Comparison of ENCODE assay signal across 22 cellular contexts in the genomic region with DNA sequence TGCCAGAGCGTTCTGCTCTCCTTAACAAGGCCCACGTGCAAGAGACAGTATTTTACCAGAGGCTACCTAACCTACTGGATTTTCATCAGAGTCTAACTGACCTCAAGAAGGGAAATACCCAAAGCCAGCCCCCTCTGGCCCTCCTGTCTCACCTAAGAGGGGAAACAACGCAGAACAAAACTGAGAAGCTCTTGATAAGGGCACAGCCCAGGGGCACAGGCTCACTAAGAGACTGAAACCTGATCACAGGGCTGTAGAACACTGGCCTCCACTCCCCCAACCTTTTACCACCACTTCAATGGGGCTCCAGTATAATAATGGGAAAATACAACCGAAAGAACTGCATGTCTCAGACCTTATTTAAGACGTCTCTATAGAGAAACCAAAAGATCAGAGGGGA.
DNase-seq lines count a peak whose midpoint lies in the region; ATAC-seq, FAIRE-seq and TF ChIP-seq lines count a peak whose summit lies in the region.
"Had no signal": no experiment of that assay in that cellular context is flagged by ENCODE, and none has a peak within 500 bp of the region (broad histone marks: within the 10 kb centered on the region; RNA-seq: fewer than 3 reads in every experiment).

No MANE protein-coding gene starts in this region.

- no peaks in the 10 kb centered on the region for H3K79me2 ChIP-seq in GM12878 (ENCODE audit: control insufficient read depth, insufficient read depth, low read length)

- DNase-seq in GM12878 (ENCODE audit: low read depth, low spot score) (peak; percentile 25), NCI-H69 (lab: John Stamatoyannopoulos, UW) (no peak), psoas muscle (no peak), HPDE6-E6E7 (ENCODE audit: extremely low spot score) (no peak)
- DNase-seq in naive thymus-derived CD4-positive, alpha-beta T cell, result no peak
- DNase-seq: activated CD4-positive, alpha-beta T cell treated with anti-CD3 and anti-CD28 coated beads for 48 hours; activated effector memory CD4-positive, alpha-beta T cell treated with anti-CD3 and anti-CD28 coated beads, Interleukin-2, amount 50 U/mL, for 16 hours; adrenal gland; CD4-positive, alpha-beta memory T cell; dermis blood vessel endothelial cell; DMS53; GOT3; NCI-H1417; NCI-H2227 treated with DMSO at 0.1 percent for 48 hours; stimulated activated CD4-positive, alpha-beta T cell treated with anti-CD3 and anti-CD28 coated beads, Interleukin-4, amount 100 ng/mL, for 4 hours had no signal

- SMC1A ChIA-PET in GM12878 (lab: Charles Lee; ENCODE audit: uncharacterized antibody, unreplicated experiment), result no interaction called here

- H3K36me3 ChIP-seq in GM12878 (ENCODE audit: control insufficient read depth in 2 of 2, insufficient read depth in 2 of 2, low read length in 1 of 2) (no peaks in the 10 kb centered on the region), psoas muscle (ENCODE audit: insufficient read depth in 1 of 2, low read depth in 1 of 2) (no peaks in the 10 kb centered on the region)
- no peaks in the 10 kb centered on the region for H3K36me3 ChIP-seq in naive thymus-derived CD4-positive, alpha-beta T cell (ENCODE audit: control insufficient read depth in 2 of 3, insufficient read depth in 3 of 3, low read length in 3 of 3)
- H3K36me3 ChIP-seq: adrenal gland, gastroesophageal sphincter had no signal

- POLR2A ChIA-PET in GM12878 (lab: Charles Lee), result no interaction called here
- POLR2A ChIA-PET in naive thymus-derived CD4-positive, alpha-beta T cell (lab: Charles Lee), result no interaction called here

- H3K9ac ChIP-seq in GM12878 (ENCODE audit: control insufficient read depth, insufficient read depth, low read length), result no peak overlapping the region

- H3K4me1 ChIP-seq in GM12878 (ENCODE audit: control insufficient read depth, insufficient read depth, low read length), result peaks cover 12% of the 10 kb centered on the region; the same call in 1 of the 2 replicates
- H3K4me1 ChIP-seq in psoas muscle, result no peaks in the 10 kb centered on the region
- H3K4me1 ChIP-seq in naive thymus-derived CD4-positive, alpha-beta T cell (ENCODE audit: control insufficient read depth in 2 of 2, insufficient read depth in 2 of 2, low read length in 2 of 2), result no peaks in the 10 kb centered on the region
- H3K4me1 ChIP-seq: adrenal gland, gastroesophageal sphincter had no signal

- no peak overlapping the region for H3K4me3 ChIP-seq in GM12878
- H3K4me3 ChIP-seq in psoas muscle, result no peak overlapping the region
- H3K4me3 ChIP-seq in naive thymus-derived CD4-positive, alpha-beta T cell (ENCODE audit: low read length), result no peak overlapping the region
- H3K4me3 ChIP-seq: adrenal gland, gastroesophageal sphincter had no signal

- CTCF ChIA-PET in GM12878 (lab: Yijun Ruan, JAX), result no interaction called here
- CTCF ChIA-PET in naive thymus-derived CD4-positive, alpha-beta T cell (lab: Charles Lee), result no interaction called here

- no peak overlapping the region for H3K27ac Mint-ChIP-seq in naive thymus-derived CD4-positive, alpha-beta T cell
- H3K27ac Mint-ChIP-seq: CD4-positive, alpha-beta memory T cell had no signal

- in situ Hi-C loops in GM12878 (cut with MboI), result no loop called here

- H3K36me3 Mint-ChIP-seq in naive thymus-derived CD4-positive, alpha-beta T cell, result no peaks in the 10 kb centered on the region
- H3K36me3 Mint-ChIP-seq: CD4-positive, alpha-beta memory T cell had no signal

- no peak overlapping the region for H3K4me3 Mint-ChIP-seq in naive thymus-derived CD4-positive, alpha-beta T cell
- H3K4me3 Mint-ChIP-seq: CD4-positive, alpha-beta memory T cell had no signal

- FAIRE-seq in GM12878 (lab: Jason Lieb, UNC), result peak; percentile 84
- FAIRE-seq: bronchial epithelial cell, TTC549 had no signal

- 20% methylated on average over 5 of the region's 5 CpGs for WGBS in GM12878 (ENCODE audit: insufficient coverage, insufficient replicate concordance, low lambda C conversion rate, missing lambda C conversion rate)
- WGBS in psoas muscle, 3 donors, result 76 to 80% (median 77%) methylated on average over 5 of the region's 5 CpGs

- RAD21 ChIA-PET in GM12878 (lab: Charles Lee; ENCODE audit: unreplicated experiment), result no interaction called here

- ATAC-seq in GM18499 (IDR thresholded peaks at IDR 0.05; ENCODE audit: insufficient read depth, unreplicated experiment), result peak; percentile 57
- ATAC-seq in GM19351 (IDR thresholded peaks at IDR 0.05; ENCODE audit: unreplicated experiment), result peak; percentile 69
- ATAC-seq in HG02610 (IDR thresholded peaks at IDR 0.05; ENCODE audit: unreplicated experiment), result peak; percentile 67
- ATAC-seq in GM12878, result peak; percentile 76
- no peak for ATAC-seq in psoas muscle
- ATAC-seq in naive thymus-derived CD4-positive, alpha-beta T cell, result no peak
- ATAC-seq: gastroesophageal sphincter had no signal

- BruUV-seq in GM12878 (replicated peaks; lab: Mats Ljungman, UMichigan), result no TSS peak

- no peak overlapping the region for H3K27ac ChIP-seq in GM12878 (ENCODE audit: control insufficient read depth, insufficient read depth)
- no peak overlapping the region for H3K27ac ChIP-seq in psoas muscle
- no peak overlapping the region for H3K27ac ChIP-seq in naive thymus-derived CD4-positive, alpha-beta T cell (ENCODE audit: low read depth, low read length)
- H3K27ac ChIP-seq: adrenal gland, epithelial cell of prostate, gastroesophageal sphincter had no signal

- no peaks in the 10 kb centered on the region for H4K20me1 ChIP-seq in GM12878 (ENCODE audit: control insufficient read depth, insufficient read depth)

- TF ChIP-seq RAD21 in GM12878 (IDR thresholded peaks at IDR 0.05; ENCODE audit: insufficient read depth, low read depth, low read length), result no peak

- H3K27me3 ChIP-seq in GM12878 (replicated peaks in 1 of 2; ENCODE audit: control insufficient read depth in 2 of 2, insufficient read depth in 2 of 2, low read length in 1 of 2) (no peaks in the 10 kb centered on the region), psoas muscle (ENCODE audit: insufficient read depth in 3 of 3, low read length in 2 of 3) (no peaks in the 10 kb centered on the region)
- H3K27me3 ChIP-seq in naive thymus-derived CD4-positive, alpha-beta T cell (ENCODE audit: control insufficient read depth in 2 of 2, insufficient read depth in 2 of 2, low read length in 2 of 2), result no peaks in the 10 kb centered on the region
- H3K27me3 ChIP-seq: gastroesophageal sphincter had no signal

- peaks cover 0 to 24% (median 7%) of the 10 kb centered on the region in 11 donors for H3K9me3 Mint-ChIP-seq in naive thymus-derived CD4-positive, alpha-beta T cell

- H3K9me3 ChIP-seq in GM12878 (replicated peaks; ENCODE audit: control insufficient read depth, insufficient read depth, low read length) (no peaks in the 10 kb centered on the region; the same call in 2 of the 3 replicates), psoas muscle (no peaks in the 10 kb centered on the region)
- peaks cover 0 to 6% (median 0%) of the 10 kb centered on the region in 3 experiments for H3K9me3 ChIP-seq in naive thymus-derived CD4-positive, alpha-beta T cell (ENCODE audit: control insufficient read depth in 2 of 3, low read length in 3 of 3)
- H3K9me3 ChIP-seq: adrenal gland, gastroesophageal sphincter had no signal

- H2AFZ ChIP-seq in GM12878 (ENCODE audit: control insufficient read depth, low read depth, low read length), result no peak overlapping the region

- intact Hi-C loops in GM12878 (cut with micrococcal nuclease; ENCODE audit: unreplicated experiment) (no loop called here), psoas muscle (cut with DNase I) (no loop called here)
- intact Hi-C loops in naive thymus-derived CD4-positive, alpha-beta T cell (cut with micrococcal nuclease), result no loop called here

- H3K4me1 Mint-ChIP-seq in naive thymus-derived CD4-positive, alpha-beta T cell, result no peaks in the 10 kb centered on the region
- H3K4me1 Mint-ChIP-seq: CD4-positive, alpha-beta memory T cell had no signal

- TF ChIP-seq POLR2A in GM12878 (IDR thresholded peaks at IDR 0.05; ENCODE audit: low read depth, low read length), result no peak

- H3K4me2 ChIP-seq in GM12878 (ENCODE audit: control insufficient read depth, insufficient read depth), result peak overlapping the region; percentile 7; the same call in 1 of the 2 replicates

- peaks cover 0 to 8% (median 0%) of the 10 kb centered on the region in 5 donors for H3K27me3 Mint-ChIP-seq in naive thymus-derived CD4-positive, alpha-beta T cell
- H3K27me3 Mint-ChIP-seq: CD4-positive, alpha-beta memory T cell had no signal

- no peak for TF ChIP-seq CTCF in GM12878 (IDR thresholded peaks at IDR 0.05 in 2 of 3, conservative IDR thresholded peaks at IDR 0.05 in 1 of 3; ENCODE audit: control insufficient read depth in 2 of 3, extremely low read depth in 1 of 3, insufficient read depth in 1 of 3, low read depth in 3 of 3, low read length in 3 of 3)
- TF ChIP-seq CTCF in psoas muscle (IDR thresholded peaks at IDR 0.05), result no peak

- TF ChIP-seq EP300 in GM12878 (IDR thresholded peaks at IDR 0.05; ENCODE audit: borderline replicate concordance in 1 of 2, control insufficient read depth in 1 of 2, low read depth in 2 of 2, low read length in 2 of 2), result no peak

TF ChIP-seq in GM12878, 131 proteins besides CTCF, POLR2A, EP300 and RAD21 (continues in another document):
- TF ChIP-seq NR2C2 (IDR thresholded peaks at IDR 0.05; ENCODE audit: borderline replicate concordance, control insufficient read depth, insufficient read length, low read depth) (no peak), PML (IDR thresholded peaks at IDR 0.05; ENCODE audit: low read length) (no peak), HDAC6 (IDR thresholded peaks at IDR 0.05; ENCODE audit: unreplicated experiment) (no peak), TCF7 (IDR thresholded peaks at IDR 0.05; ENCODE audit: borderline replicate concordance) (no peak), ZSCAN29 (IDR thresholded peaks at IDR 0.05) (no peak), NR2F1 (conservative IDR thresholded peaks at IDR 0.05) (no peak), NFIC (IDR thresholded peaks at IDR 0.05; ENCODE audit: low read depth, low read length) (peak; percentile 27; the same call in 1 of the 2 replicates), GABPA (IDR thresholded peaks at IDR 0.05; ENCODE audit: low read depth) (no peak), RUNX3 (IDR thresholded peaks at IDR 0.05; ENCODE audit: low read length) (0 out of 2 replicates have a peak, but pooled peaks have one; percentile 38), IRF4 (IDR thresholded peaks at IDR 0.05; ENCODE audit: low read depth, low read length) (no peak), SUZ12 (IDR thresholded peaks at IDR 0.05; ENCODE audit: unreplicated experiment) (no peak)
- TF ChIP-seq, protein P1, sequence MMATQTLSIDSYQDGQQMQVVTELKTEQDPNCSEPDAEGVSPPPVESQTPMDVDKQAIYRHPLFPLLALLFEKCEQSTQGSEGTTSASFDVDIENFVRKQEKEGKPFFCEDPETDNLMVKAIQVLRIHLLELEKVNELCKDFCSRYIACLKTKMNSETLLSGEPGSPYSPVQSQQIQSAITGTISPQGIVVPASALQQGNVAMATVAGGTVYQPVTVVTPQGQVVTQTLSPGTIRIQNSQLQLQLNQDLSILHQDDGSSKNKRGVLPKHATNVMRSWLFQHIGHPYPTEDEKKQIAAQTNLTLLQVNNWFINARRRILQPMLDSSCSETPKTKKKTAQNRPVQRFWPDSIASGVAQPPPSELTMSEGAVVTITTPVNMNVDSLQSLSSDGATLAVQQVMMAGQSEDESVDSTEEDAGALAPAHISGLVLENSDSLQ (IDR thresholded peaks at IDR 0.05), result no peak

Comparison
In these comparisons a context has a peak if more than half of its experiments do, and no peak if none do; other contexts are left out.
1. ATAC-seq: peak in GM18499 (single experiment), GM19351 (single experiment), HG02610 (single experiment) and GM12878 (single experiment); none in psoas muscle (0 of 4) and naive thymus-derived CD4-positive, alpha-beta T cell (single experiment).